Comparison of ENCODE assay signal across 8 cellular contexts in the genomic region with DNA sequence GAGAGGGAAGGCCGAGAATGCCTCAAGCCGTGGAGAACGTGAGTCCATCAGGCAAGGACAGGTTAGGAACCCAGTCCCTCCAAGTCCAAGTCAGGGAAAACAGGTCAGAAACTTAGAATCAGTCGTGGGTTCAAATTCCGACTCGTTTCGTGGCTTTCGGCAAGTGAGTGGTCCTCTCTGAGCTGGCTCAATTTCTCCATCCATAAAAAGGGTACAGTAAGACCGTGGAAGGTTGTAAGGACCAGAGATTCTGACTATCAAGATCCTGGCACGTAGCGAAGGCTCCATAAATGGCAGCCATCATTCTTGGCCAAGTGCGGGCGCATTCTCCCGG. TPM values are rescaled to one million over a fixed set of nuclear protein-coding genes. Genes with fewer than 3 reads are reported as not detected.
A peak's percentile ranks its signal among the peaks of the same experiment; 100 is the strongest.
DNase-seq lines count a peak whose midpoint lies in the region; ATAC-seq lines count a peak whose summit lies in the region.

No MANE protein-coding gene starts in this region.

- ATAC-seq in naive B cell (ENCODE audit: low read depth in 2 of 2) (no peak), HG03520 (IDR thresholded peaks at IDR 0.05; ENCODE audit: unreplicated experiment) (no peak), HG03442 (IDR thresholded peaks at IDR 0.05; ENCODE audit: unreplicated experiment) (no peak), sciatic nerve (no peak)

- H2AFZ ChIP-seq in ACC112 (ENCODE audit: low read length, unreplicated experiment): peak overlapping the region; percentile 20

- intact Hi-C loops in sciatic nerve (cut with DNase I): no loop called here

- H3K9me3 ChIP-seq in HUES6 (ENCODE audit: control insufficient read depth, insufficient read depth, low read depth, low read length): no peaks in the 10 kb centered on the region

- H3K27me3 ChIP-seq in ACC112 (ENCODE audit: insufficient read depth, low read length): peaks cover 81% of the 10 kb centered on the region
- peaks cover 23% of the 10 kb centered on the region for H3K27me3 ChIP-seq in HUES6 (ENCODE audit: control insufficient read depth, insufficient read depth, low read length)

- H3K27me3 Mint-ChIP-seq in naive B cell: peaks cover 48 to 55% (median 54%) of the 10 kb centered on the region in 3 donors

- peak overlapping the region in 1 of 6 donors; percentile 63 for H3K27ac Mint-ChIP-seq in naive B cell

- H3K9me3 Mint-ChIP-seq in naive B cell: peaks cover 0 to 2% (median 0%) of the 10 kb centered on the region in 7 donors

- H3K36me3 Mint-ChIP-seq in naive B cell: no peaks in the 10 kb centered on the region

- peak overlapping the region; percentile 67 for H3K9ac ChIP-seq in HUES6 (ENCODE audit: low read length)

- H3K4me3 ChIP-seq in ACC112 (ENCODE audit: low read depth, low read length) (peak overlapping the region; percentile 81), HUES6 (ENCODE audit: low read depth, low read length) (peak overlapping the region; percentile 83)

- H3K36me3 ChIP-seq in ACC112 (ENCODE audit: insufficient read depth, low read length) (no peaks in the 10 kb centered on the region), HUES6 (ENCODE audit: control insufficient read depth, insufficient read depth, low read length) (no peaks in the 10 kb centered on the region)

- peaks cover 14 to 16% (median 15%) of the 10 kb centered on the region in 3 donors for H3K4me1 Mint-ChIP-seq in naive B cell

- H3K79me2 ChIP-seq in ACC112 (ENCODE audit: control insufficient read depth, insufficient read depth, low read length, unreplicated experiment): no peaks in the 10 kb centered on the region

- H3K4me1 ChIP-seq in ACC112 (ENCODE audit: control insufficient read depth, insufficient read depth, low read length, unreplicated experiment) (no peaks in the 10 kb centered on the region), HUES6 (ENCODE audit: control insufficient read depth, insufficient read depth, low read length) (peaks cover 16% of the 10 kb centered on the region)

- peak overlapping the region; percentile 62 to 91 (median 81) for H3K4me3 Mint-ChIP-seq in naive B cell

- DNase-seq in cerebellar cortex (ENCODE audit: low spot score): peak; percentile 8
- DNase-seq in naive B cell: no peak
- DNase-seq in SHP77 (lab: John Stamatoyannopoulos, UW): no peak
- no peak for DNase-seq in sciatic nerve (ENCODE audit: low spot score)

- H3K27ac ChIP-seq in ACC112 (ENCODE audit: low read depth, low read length): no peak overlapping the region
- H3K27ac ChIP-seq in HUES6 (ENCODE audit: low read depth, low read length): no peak overlapping the region

RNA-seq across cellular contexts. Expression of a gene that starts 0.6 kb away (rescaled TPM):
- polyA plus RNA-seq in naive B cell (ENCODE audit: low read depth in 6 of 6): under 1 TPM in 2 of 6 donors, not detected in 4; 0.22 to 0.23 TPM
- 4.8 TPM for total RNA-seq in sciatic nerve
